ENCODE assay signal across 9 cellular contexts in genomic region chr11:71537977-71538934, GRCh38. TPM values are rescaled to one million over a fixed set of nuclear protein-coding genes. Genes with fewer than 3 reads are reported as not detected.
"Had no signal": no experiment of that assay in that cellular context is flagged by ENCODE, and none has a peak within 500 bp of the region (broad histone marks: within the 10 kb centered on the region; RNA-seq: fewer than 3 reads in every experiment).

A gene with protein sequence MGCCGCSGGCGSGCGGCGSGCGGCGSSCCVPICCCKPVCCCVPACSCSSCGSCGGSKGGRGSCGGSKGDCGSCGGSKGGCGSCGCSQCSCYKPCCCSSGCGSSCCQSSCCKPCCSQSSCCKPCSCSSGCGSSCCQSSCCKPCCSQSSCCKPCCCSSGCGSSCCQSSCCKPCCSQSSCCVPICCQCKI (plus strand): TSS chr11:71538025. CDS start chr11:71538056, 31 bp downstream.

RNA-seq across cellular contexts. Expression of the gene that starts here (rescaled TPM):
- total RNA-seq: esophagus muscularis mucosa, foreskin keratinocyte, hepatocyte, kidney epithelial cell, mammary epithelial cell, mucosa of gallbladder, pulmonary artery endothelial cell, right cardiac atrium, smooth muscle cell had no signal
- polyA plus RNA-seq: foreskin keratinocyte, hepatocyte, mammary epithelial cell, right cardiac atrium, smooth muscle cell had no signal
